Comparison of ENCODE assay signal across 21 cellular contexts in the genomic region with DNA sequence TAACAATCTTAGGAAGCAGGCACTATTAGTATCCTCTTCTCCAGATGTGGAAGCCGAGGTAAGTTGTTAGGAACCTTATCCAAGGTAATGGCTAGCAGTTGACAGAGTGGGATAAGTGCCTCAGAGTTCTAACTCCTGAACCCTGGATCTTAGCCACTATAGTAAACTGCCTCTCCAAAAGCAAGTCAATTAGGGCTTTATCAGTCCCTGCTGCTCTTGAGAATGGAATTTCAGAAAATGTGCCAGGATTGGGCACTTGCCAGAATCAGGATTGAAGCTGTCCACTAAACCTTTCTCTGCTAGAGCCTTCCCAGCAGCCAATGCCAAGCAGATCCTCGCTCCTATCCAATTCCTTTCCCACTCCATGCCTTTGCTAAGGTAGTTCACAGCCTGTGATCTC.
A peak's percentile ranks its signal among the peaks of the same experiment; 100 is the strongest.
DNase-seq lines count a peak whose midpoint lies in the region; ATAC-seq, FAIRE-seq and TF ChIP-seq lines count a peak whose summit lies in the region.
"Had no signal": no experiment of that assay in that cellular context is flagged by ENCODE, and none has a peak within 500 bp of the region (broad histone marks: within the 10 kb centered on the region; RNA-seq: fewer than 3 reads in every experiment).

No MANE protein-coding gene starts in this region.

- H3K27me3 ChIP-seq in cardiac muscle cell (no peaks in the 10 kb centered on the region), right atrium auricular region (no peaks in the 10 kb centered on the region), endothelial cell of umbilical vein (ENCODE audit: control insufficient read depth in 2 of 2, insufficient read depth in 2 of 2, low read length in 2 of 2) (no peaks in the 10 kb centered on the region), left lung (no peaks in the 10 kb centered on the region)

- H3K4me1 ChIP-seq in cardiac muscle cell (ENCODE audit: low read depth) (peaks cover 6% of the 10 kb centered on the region), right atrium auricular region (peaks cover 0 to 4% of the 10 kb centered on the region in 2 donors), endothelial cell of umbilical vein (ENCODE audit: control insufficient read depth, extremely low read depth, insufficient read depth, low read length) (no peaks in the 10 kb centered on the region), left lung (no peaks in the 10 kb centered on the region)

- peaks cover 14 to 28% of the 10 kb centered on the region in 2 donors for H3K9me3 Mint-ChIP-seq in effector memory CD8-positive, alpha-beta T cell

- CTCF ChIA-PET in endothelial cell of umbilical vein (lab: Charles Lee): no interaction called here

- H3K36me3 ChIP-seq in cardiac muscle cell (no peaks in the 10 kb centered on the region), right atrium auricular region (no peaks in the 10 kb centered on the region), endothelial cell of umbilical vein (ENCODE audit: control insufficient read depth in 2 of 2, extremely low read depth in 1 of 2, insufficient read depth in 2 of 2, low read length in 2 of 2) (no peaks in the 10 kb centered on the region), left lung (no peaks in the 10 kb centered on the region)

- no peaks in the 10 kb centered on the region for H3K36me3 Mint-ChIP-seq in effector memory CD8-positive, alpha-beta T cell (ENCODE audit: insufficient read depth)
- H3K36me3 Mint-ChIP-seq: CD4-positive, CD25-positive, alpha-beta regulatory T cell had no signal

- TF ChIP-seq CTCF in cardiac muscle cell (IDR thresholded peaks at IDR 0.05; ENCODE audit: low read depth, low read length): no peak
- TF ChIP-seq CTCF in right atrium auricular region (IDR thresholded peaks at IDR 0.05): no peak
- no peak for TF ChIP-seq CTCF in endothelial cell of umbilical vein (IDR thresholded peaks at IDR 0.05; ENCODE audit: extremely low read depth in 1 of 2, insufficient read depth in 1 of 2, low read depth in 1 of 2, low read length in 2 of 2)
- TF ChIP-seq CTCF in left lung (IDR thresholded peaks at IDR 0.05): no peak

- no peak overlapping the region for H3K4me3 Mint-ChIP-seq in effector memory CD8-positive, alpha-beta T cell
- H3K4me3 Mint-ChIP-seq: CD4-positive, CD25-positive, alpha-beta regulatory T cell; H9; HFFc6 had no signal

- dilution Hi-C loops in endothelial cell of umbilical vein (cut with MboI; ENCODE audit: extremely low pct_ligation_motif_present, low sequenced_read_pairs): no loop called here

- H3K9ac ChIP-seq in endothelial cell of umbilical vein (replicated peaks; ENCODE audit: extremely low read depth, insufficient read depth, low read length): no peak overlapping the region

- no peak overlapping the region for H3K27ac Mint-ChIP-seq in effector memory CD8-positive, alpha-beta T cell
- H3K27ac Mint-ChIP-seq: H9, HFFc6 had no signal

- FAIRE-seq in endothelial cell of umbilical vein (lab: Jason Lieb, UNC): no peak
- FAIRE-seq: GM19239, RCC 7860 had no signal

- no peaks in the 10 kb centered on the region for H4K20me1 ChIP-seq in endothelial cell of umbilical vein (replicated peaks; ENCODE audit: control insufficient read depth, extremely low read depth, insufficient read depth, low read length)

- H2AFZ ChIP-seq in endothelial cell of umbilical vein (ENCODE audit: low read depth, low read length): no peak overlapping the region

- H3K27ac ChIP-seq in cardiac muscle cell (peak overlapping the region; percentile 9), right atrium auricular region (no peak overlapping the region), endothelial cell of umbilical vein (ENCODE audit: insufficient read depth, low read depth, low read length) (no peak overlapping the region), left lung (no peak overlapping the region)

- H3K9me3 ChIP-seq in cardiac muscle cell (ENCODE audit: low read depth) (no peaks in the 10 kb centered on the region), right atrium auricular region (no peaks in the 10 kb centered on the region), endothelial cell of umbilical vein (replicated peaks; ENCODE audit: control insufficient read depth, insufficient read depth, low read length) (no peaks in the 10 kb centered on the region), left lung (peaks cover 0 to 4% of the 10 kb centered on the region in 2 donors)

- H3K9me1 ChIP-seq in endothelial cell of umbilical vein (replicated peaks; ENCODE audit: control insufficient read depth, extremely low read depth, insufficient read depth, low read length): no peaks in the 10 kb centered on the region

- no peaks in the 10 kb centered on the region for H3K79me2 ChIP-seq in endothelial cell of umbilical vein (ENCODE audit: control insufficient read depth, insufficient read depth, low read length)

- POLR2A ChIA-PET in endothelial cell of umbilical vein (lab: Charles Lee): no interaction called here

- ATAC-seq in left lung (peak; percentile 77), sciatic nerve (no peak)
- no peak for ATAC-seq in effector memory CD8-positive, alpha-beta T cell (replicated peaks)

- intact Hi-C loops in endothelial cell of umbilical vein (cut with micrococcal nuclease) (no loop called here), left lung (cut with DNase I) (no loop called here), sciatic nerve (cut with DNase I) (no loop called here)

- H3K27me3 Mint-ChIP-seq in effector memory CD8-positive, alpha-beta T cell: no peaks in the 10 kb centered on the region

- no peak overlapping the region for H3K4me2 ChIP-seq in endothelial cell of umbilical vein (ENCODE audit: insufficient read depth, low read length)

- BruUV-seq in endothelial cell of umbilical vein (replicated peaks; lab: Mats Ljungman, UMichigan): no TSS peak

- no peak for TF ChIP-seq POLR2A in endothelial cell of umbilical vein (IDR thresholded peaks at IDR 0.05; ENCODE audit: low read depth, low read length)

- no peaks in the 10 kb centered on the region for H3K4me1 Mint-ChIP-seq in effector memory CD8-positive, alpha-beta T cell (ENCODE audit: low read depth in 2 of 2)
- H3K4me1 Mint-ChIP-seq: CD4-positive, CD25-positive, alpha-beta regulatory T cell had no signal

- DNase-seq in cardiac muscle cell (ENCODE audit: low read depth in 1 of 2, low spot score in 1 of 2): peak in 1 of 2 donors; percentile 46
- DNase-seq in right atrium auricular region (ENCODE audit: low spot score): no peak
- DNase-seq in endothelial cell of umbilical vein (ENCODE audit: low read depth, low spot score): peak; percentile 32
- DNase-seq in left lung: no peak
- no peak for DNase-seq in activated T-cell treated with anti-CD3 and anti-CD28 coated beads for 4 hours
- DNase-seq in sciatic nerve (ENCODE audit: low spot score): no peak
- no peak for DNase-seq in effector memory CD8-positive, alpha-beta T cell
- DNase-seq: CD4-positive, CD25-positive, alpha-beta regulatory T cell; DMS79; H9; HFFc6; Kasumi-1; NCI-H1436; NCI-H187 treated with DMSO at 0.1 percent for 48 hours; NCI-H2171; NCI-H345; NCI-H524; NCI-H774; OCI-M1 had no signal

- H3K4me3 ChIP-seq in cardiac muscle cell (no peak overlapping the region), right atrium auricular region (no peak overlapping the region), endothelial cell of umbilical vein (replicated peaks in 1 of 3; ENCODE audit: insufficient read depth in 1 of 3, low read depth in 1 of 3, low read length in 3 of 3) (no peak overlapping the region), left lung (no peak overlapping the region)

TF ChIP-seq in endothelial cell of umbilical vein, 7 proteins besides CTCF, POLR2A, EP300 and RAD21:
- TF ChIP-seq POLR2AphosphoS5 (IDR thresholded peaks at IDR 0.05; ENCODE audit: insufficient read depth, low read depth, low read length): no peak
- TF ChIP-seq GATA2 (IDR thresholded peaks at IDR 0.05; ENCODE audit: insufficient read depth, insufficient read length, low read depth, low read length): no peak
- no peak for TF ChIP-seq FOS (IDR thresholded peaks at IDR 0.05; ENCODE audit: borderline replicate concordance, insufficient read depth, low read length)
- TF ChIP-seq MYC (IDR thresholded peaks at IDR 0.05; ENCODE audit: low read depth, low read length): no peak
- TF ChIP-seq JUN (IDR thresholded peaks at IDR 0.05; ENCODE audit: borderline replicate concordance, insufficient read depth, insufficient read length, low read depth): no peak
- TF ChIP-seq EZH2 (IDR thresholded peaks at IDR 0.05; ENCODE audit: borderline replicate concordance, low read depth, low read length, severe bottlenecking): no peak
- TF ChIP-seq, protein P1, sequence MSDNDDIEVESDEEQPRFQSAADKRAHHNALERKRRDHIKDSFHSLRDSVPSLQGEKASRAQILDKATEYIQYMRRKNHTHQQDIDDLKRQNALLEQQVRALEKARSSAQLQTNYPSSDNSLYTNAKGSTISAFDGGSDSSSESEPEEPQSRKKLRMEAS (IDR thresholded peaks at IDR 0.05; ENCODE audit: insufficient read depth, insufficient read length): no peak
